In genomic region chr6:97850458-97851218, GRCh38 we compare ENCODE assay signal across 11 cellular contexts.
DNase-seq lines count a peak whose midpoint lies in the region; ATAC-seq, FAIRE-seq and TF ChIP-seq lines count a peak whose summit lies in the region.
"Had no signal": no experiment of that assay in that cellular context is flagged by ENCODE, and none has a peak within 500 bp of the region (broad histone marks: within the 10 kb centered on the region; RNA-seq: fewer than 3 reads in every experiment).

No MANE protein-coding gene starts in this region.

- H3K9ac ChIP-seq in NT2/D1 (ENCODE audit: insufficient read length, low read depth) (no peak overlapping the region), fibroblast of lung (ENCODE audit: insufficient read depth, low read length) (no peak overlapping the region)

- H3K4me1 ChIP-seq in HAP-1, result peaks cover 11% of the 10 kb centered on the region
- no peaks in the 10 kb centered on the region for H3K4me1 ChIP-seq in NT2/D1 (ENCODE audit: insufficient read depth, insufficient read length)
- H3K4me1 ChIP-seq in fibroblast of lung (ENCODE audit: control insufficient read depth, extremely low read depth, insufficient read depth, low read length), result no peaks in the 10 kb centered on the region
- no peaks in the 10 kb centered on the region for H3K4me1 ChIP-seq in osteoblast (ENCODE audit: insufficient read depth, low read length)

- no peaks in the 10 kb centered on the region for H3K79me2 ChIP-seq in fibroblast of lung (ENCODE audit: control insufficient read depth, insufficient read depth, low read length)
- H3K79me2 ChIP-seq in osteoblast (ENCODE audit: insufficient read depth, low read length), result no peaks in the 10 kb centered on the region

- H3K9me3 ChIP-seq in HAP-1, result no peaks in the 10 kb centered on the region
- H3K9me3 ChIP-seq in NT2/D1 (ENCODE audit: insufficient read depth, low read length), result no peaks in the 10 kb centered on the region
- no peaks in the 10 kb centered on the region for H3K9me3 ChIP-seq in fibroblast of lung (ENCODE audit: control insufficient read depth, insufficient read depth, low read depth, low read length)
- H3K9me3 ChIP-seq in osteoblast (ENCODE audit: low read depth, low read length), result no peaks in the 10 kb centered on the region

- in situ Hi-C loops in HAP-1 (cut with MboI; ENCODE audit: low sequenced_read_pairs), result no loop called here

- H2AFZ ChIP-seq in fibroblast of lung (ENCODE audit: low read length), result no peak overlapping the region
- H2AFZ ChIP-seq in osteoblast (ENCODE audit: low read length), result no peak overlapping the region

- H3K27ac ChIP-seq in fibroblast of lung (ENCODE audit: insufficient read depth, low read length), result no peak overlapping the region
- H3K27ac ChIP-seq in osteoblast (ENCODE audit: low read depth, low read length), result no peak overlapping the region

- H3K4me2 ChIP-seq in fibroblast of lung (ENCODE audit: extremely low read depth, insufficient read depth, low read length), result no peak overlapping the region
- peak overlapping the region; percentile 3 for H3K4me2 ChIP-seq in osteoblast (ENCODE audit: insufficient read depth, low read length)

- ATAC-seq in HG02610 (IDR thresholded peaks at IDR 0.05; ENCODE audit: unreplicated experiment), result no peak
- ATAC-seq: activated naive CD4-positive, alpha-beta T cell treated with anti-CD3 and anti-CD28 coated beads, Interleukin-2, amount 50 U/mL, for 72 hours had no signal

- no peak for FAIRE-seq in GM19239 (lab: Jason Lieb, UNC)

- TF ChIP-seq CTCF in fibroblast of lung (conservative IDR thresholded peaks at IDR 0.05 in 1 of 2, IDR thresholded peaks at IDR 0.05 in 1 of 2; ENCODE audit: low read depth in 1 of 2, low read length in 2 of 2) (no peak), osteoblast (IDR thresholded peaks at IDR 0.05; ENCODE audit: extremely low read depth, low read depth, low read length) (no peak)

- peak; percentile 67 to 91 for DNase-seq in HAP-1 (ENCODE audit: low spot score in 2 of 2)
- DNase-seq in NT2/D1 (ENCODE audit: low read depth, low spot score), result peak; percentile 36
- DNase-seq in fibroblast of lung (ENCODE audit: low read depth in 2 of 2), result peak; percentile 1 to 83
- no peak for DNase-seq in osteoblast (ENCODE audit: insufficient read length, low spot score, missing footprints)
- no peak for DNase-seq in GM19239 (ENCODE audit: insufficient read length, low spot score)
- no peak for DNase-seq in OCI-M2 (lab: John Stamatoyannopoulos, UW; ENCODE audit: unreplicated experiment)
- no peak for DNase-seq in activated CD4-positive, CD25-positive, alpha-beta regulatory T cell (lab: John Stamatoyannopoulos, UW)
- DNase-seq: NCI-H187 treated with DMSO at 0.1 percent for 48 hours, posterior cingulate gyrus had no signal

- no peaks in the 10 kb centered on the region for H4K20me1 ChIP-seq in fibroblast of lung (ENCODE audit: control insufficient read depth, extremely low read depth, insufficient read depth, low read length)
- no peaks in the 10 kb centered on the region for H4K20me1 ChIP-seq in osteoblast (ENCODE audit: insufficient read depth, low read length)

- H3K36me3 ChIP-seq in HAP-1 (replicated peaks), result no peaks in the 10 kb centered on the region
- H3K36me3 ChIP-seq in NT2/D1 (ENCODE audit: insufficient read depth, insufficient read length, low read length), result no peaks in the 10 kb centered on the region
- H3K36me3 ChIP-seq in fibroblast of lung (ENCODE audit: control insufficient read depth, insufficient read depth, low read length), result no peaks in the 10 kb centered on the region
- H3K36me3 ChIP-seq in osteoblast (ENCODE audit: insufficient read depth, low read length), result no peaks in the 10 kb centered on the region

- H3K27me3 ChIP-seq in HAP-1 (ENCODE audit: low read depth), result no peaks in the 10 kb centered on the region
- no peaks in the 10 kb centered on the region for H3K27me3 ChIP-seq in NT2/D1 (ENCODE audit: insufficient read depth, insufficient read length)
- H3K27me3 ChIP-seq in fibroblast of lung (ENCODE audit: control insufficient read depth, insufficient read depth, low read length), result no peaks in the 10 kb centered on the region
- H3K27me3 ChIP-seq in osteoblast (ENCODE audit: insufficient read depth, low read length), result no peaks in the 10 kb centered on the region

- H3K4me3 ChIP-seq in HAP-1 (no peak overlapping the region), NT2/D1 (ENCODE audit: insufficient read length, low read depth) (no peak overlapping the region), fibroblast of lung (replicated peaks in 1 of 4; ENCODE audit: control extremely low read depth in 1 of 4, insufficient read depth in 1 of 4, low read depth in 3 of 4, low read length in 4 of 4) (no peak overlapping the region), osteoblast (ENCODE audit: insufficient read depth, low read length) (no peak overlapping the region)

Comparison
In these comparisons a context has a peak if more than half of its experiments do, and no peak if none do; other contexts are left out.
1. DNase-seq: peak in HAP-1 (2 of 2), NT2/D1 (single experiment) and fibroblast of lung (2 of 2); none in osteoblast (single experiment), GM19239 (single experiment), OCI-M2 (single experiment) and activated CD4-positive, CD25-positive, alpha-beta regulatory T cell (0 of 4).